ENCODE assay signal across 9 cellular contexts in genomic region chr22:41411021-41411851, GRCh38. TPM values are rescaled to one million over a fixed set of nuclear protein-coding genes. Genes with fewer than 3 reads are reported as not detected.
DNase-seq lines count a peak whose midpoint lies in the region; ATAC-seq and TF ChIP-seq lines count a peak whose summit lies in the region.
"Had no signal": no experiment of that assay in that cellular context is flagged by ENCODE, and none has a peak within 500 bp of the region (broad histone marks: within the 10 kb centered on the region; RNA-seq: fewer than 3 reads in every experiment).

No MANE protein-coding gene starts in this region.

- ATAC-seq in CD8-positive, alpha-beta T cell = no peak
- ATAC-seq in activated B cell treated with CpG ODN at 0.5 μM for 24 hours (ENCODE audit: low read depth) = no peak
- ATAC-seq in heart right ventricle = peak in 5 of 8 donors; percentile 1 to 49 (median 5)
- peak; percentile 29 to 61 (median 47) for ATAC-seq in psoas muscle
- no peak for ATAC-seq in GM19023 (IDR thresholded peaks at IDR 0.05; ENCODE audit: unreplicated experiment)
- ATAC-seq in GM18907 (IDR thresholded peaks at IDR 0.05; ENCODE audit: unreplicated experiment) = no peak
- ATAC-seq in GM21447 (IDR thresholded peaks at IDR 0.05; ENCODE audit: unreplicated experiment) = no peak

- POLR2A ChIA-PET in CD8-positive, alpha-beta T cell (lab: Charles Lee) = interaction anchor here (0.8 to 1.4 kb wide), 3 partner anchors 30 to 113 kb away, joined by 3 to 5 read pairs (median 4); partner anchors contain the start of genes PHF5A and TEF
- POLR2A ChIA-PET in activated B cell treated with CpG ODN at 0.5 μM for 24 hours (lab: Charles Lee) = interaction anchor here (0.6 to 1.4 kb wide), 2 partner anchors 85 to 513 kb away, joined by 3 to 5 read pairs; no protein-coding TSS in a partner anchor

- DNase-seq in CD8-positive, alpha-beta T cell = no peak
- DNase-seq in activated B cell treated with CpG ODN at 0.5 μM for 24 hours (no peak), heart right ventricle (no peak), psoas muscle (peak; percentile 51 to 83), NCI-H2107 (lab: John Stamatoyannopoulos, UW) (no peak)
- DNase-seq: NCI-H1694 had no signal

- H3K9me3 ChIP-seq in CD8-positive, alpha-beta T cell (ENCODE audit: low read length) = no peaks in the 10 kb centered on the region
- H3K9me3 ChIP-seq in heart right ventricle (no peaks in the 10 kb centered on the region), psoas muscle (no peaks in the 10 kb centered on the region)

- no peaks in the 10 kb centered on the region for H3K27me3 ChIP-seq in CD8-positive, alpha-beta T cell (ENCODE audit: insufficient read depth, low read length)
- H3K27me3 ChIP-seq in heart right ventricle (no peaks in the 10 kb centered on the region), psoas muscle (ENCODE audit: insufficient read depth in 3 of 3, low read length in 2 of 3) (no peaks in the 10 kb centered on the region)

- WGBS in heart right ventricle, 2 donors = 52 to 57% methylated on average over 11 of the region's 11 CpGs
- 27 to 60% (median 31%) methylated on average over 11 of the region's 11 CpGs for WGBS in psoas muscle, 3 donors

- H3K27ac ChIP-seq in CD8-positive, alpha-beta T cell (ENCODE audit: low read depth, low read length) = peak overlapping the region; percentile 24
- peak overlapping the region; percentile 95 to 100 (median 100) for H3K27ac ChIP-seq in heart right ventricle
- H3K27ac ChIP-seq in psoas muscle = peak overlapping the region; percentile 97

- H3K4me3 ChIP-seq in CD8-positive, alpha-beta T cell (ENCODE audit: low read depth, low read length) = no peak overlapping the region
- H3K4me3 ChIP-seq in heart right ventricle = no peak overlapping the region
- no peak overlapping the region for H3K4me3 ChIP-seq in psoas muscle

- H3K27me3 Mint-ChIP-seq in CD8-positive, alpha-beta T cell (ENCODE audit: low read depth) = no peaks in the 10 kb centered on the region
- no peaks in the 10 kb centered on the region for H3K27me3 Mint-ChIP-seq in activated B cell treated with CpG ODN at 0.5 μM for 24 hours

- no peaks in the 10 kb centered on the region for H3K36me3 ChIP-seq in CD8-positive, alpha-beta T cell (ENCODE audit: insufficient read depth, low read length)
- H3K36me3 ChIP-seq in heart right ventricle (no peaks in the 10 kb centered on the region), psoas muscle (ENCODE audit: insufficient read depth in 1 of 2, low read depth in 1 of 2) (no peaks in the 10 kb centered on the region)

- CTCF ChIA-PET in CD8-positive, alpha-beta T cell (lab: Charles Lee) = interaction anchor here (0.6 to 1.5 kb wide), 4 partner anchors 14 to 122 kb away, joined by 3 to 4 read pairs (median 3); partner anchors contain the start of gene PHF5A
- CTCF ChIA-PET in activated B cell treated with CpG ODN at 0.5 μM for 24 hours (lab: Charles Lee) = interaction anchor here (1.4 to 1.5 kb wide), 3 partner anchors 90 to 133 kb away, joined by 3 to 4 read pairs (median 4); partner anchors contain the start of gene POLR3H

- H3K27ac Mint-ChIP-seq in CD8-positive, alpha-beta T cell = peak overlapping the region; percentile 100
- H3K27ac Mint-ChIP-seq in activated B cell treated with CpG ODN at 0.5 μM for 24 hours = peak overlapping the region; percentile 68

- TF ChIP-seq CTCF in CD8-positive, alpha-beta T cell (IDR thresholded peaks at IDR 0.05) = no peak
- TF ChIP-seq CTCF in activated B cell treated with CpG ODN at 0.5 μM for 24 hours (IDR thresholded peaks at IDR 0.05) (no peak), heart right ventricle (IDR thresholded peaks at IDR 0.05) (no peak), psoas muscle (IDR thresholded peaks at IDR 0.05) (no peak)

- H3K4me1 ChIP-seq in CD8-positive, alpha-beta T cell (ENCODE audit: insufficient read depth, low read length) = peaks cover 39% of the 10 kb centered on the region
- H3K4me1 ChIP-seq in heart right ventricle (peaks cover 18 to 59% (median 46%) of the 10 kb centered on the region in 9 donors), psoas muscle (peaks cover 49% of the 10 kb centered on the region)

- peak overlapping the region; percentile 69 for H3K4me3 Mint-ChIP-seq in CD8-positive, alpha-beta T cell
- H3K4me3 Mint-ChIP-seq in activated B cell treated with CpG ODN at 0.5 μM for 24 hours = no peak overlapping the region

- intact Hi-C loops in CD8-positive, alpha-beta T cell (cut with DNase I, micrococcal nuclease) = no loop called here
- intact Hi-C loops in activated B cell treated with CpG ODN at 0.5 μM for 24 hours (cut with micrococcal nuclease) = no loop called here
- intact Hi-C loops in heart right ventricle (cut with DNase I) = loop anchor here in 2 of 10 donors (2.0 kb wide), 2 partner anchors 34 to 36 kb away; partner anchors contain the start of gene TOB2 (in 1 of the 2)
- intact Hi-C loops in psoas muscle (cut with DNase I) = no loop called here

- H3K4me1 Mint-ChIP-seq in CD8-positive, alpha-beta T cell (ENCODE audit: low read depth) = peaks cover 34% of the 10 kb centered on the region
- H3K4me1 Mint-ChIP-seq in activated B cell treated with CpG ODN at 0.5 μM for 24 hours = peaks cover 61% of the 10 kb centered on the region

- no peaks in the 10 kb centered on the region for H3K9me3 Mint-ChIP-seq in CD8-positive, alpha-beta T cell
- no peaks in the 10 kb centered on the region for H3K9me3 Mint-ChIP-seq in activated B cell treated with CpG ODN at 0.5 μM for 24 hours

- H3K36me3 Mint-ChIP-seq in CD8-positive, alpha-beta T cell = peaks cover 8% of the 10 kb centered on the region
- H3K36me3 Mint-ChIP-seq in activated B cell treated with CpG ODN at 0.5 μM for 24 hours (ENCODE audit: low read depth) = peaks cover 7% of the 10 kb centered on the region

RNA-seq across cellular contexts. Expression of gene TEF, which starts 29.5 kb away (rescaled TPM):
- total RNA-seq in CD8-positive, alpha-beta T cell = 1 to 10 TPM; 2.8 to 3.8 TPM
- total RNA-seq in activated B cell treated with CpG ODN at 0.5 μM for 24 hours = 5.1 and 5.2 TPM in 2 replicates
- 10 to 100 TPM in 9 of 10 donors, 1 to 10 TPM in 1; 8.6 to 29.1 (median 18.4) TPM for total RNA-seq in heart right ventricle
- 10 to 100 TPM in 1 of 2 donors, 1 to 10 TPM in 1; 5.5 to 10.6 TPM for polyA plus RNA-seq in heart right ventricle
- 10 to 100 TPM; 11.7 to 23.9 (median 16.1) TPM for total RNA-seq in psoas muscle
- 1 to 10 TPM; 2.0 to 7.8 (median 6.2) TPM for polyA plus RNA-seq in psoas muscle

RNA-seq across cellular contexts. Expression of gene TOB2, which starts 35.4 kb away (rescaled TPM):
- total RNA-seq in CD8-positive, alpha-beta T cell = 10 to 100 TPM; 27.0 to 33.5 TPM
- total RNA-seq in activated B cell treated with CpG ODN at 0.5 μM for 24 hours = 53.7 and 60.3 TPM in 2 replicates
- total RNA-seq in heart right ventricle = 10 to 100 TPM; 26.4 to 84.9 (median 47.9) TPM
- 10 to 100 TPM; 29.2 to 33.8 TPM for polyA plus RNA-seq in heart right ventricle
- total RNA-seq in psoas muscle = 100 to 1,000 TPM in 1 of 4 donors, 10 to 100 TPM in 3; 12.3 to 111 (median 50.9) TPM
- 10 to 100 TPM in 2 of 3 donors, 1 to 10 TPM in 1; 9.5 to 26.1 (median 23.4) TPM for polyA plus RNA-seq in psoas muscle

RNA-seq across cellular contexts. Expression of gene PHF5A, which starts 57.3 kb away (rescaled TPM):
- 10 to 100 TPM; 52.9 to 57.4 TPM for total RNA-seq in CD8-positive, alpha-beta T cell
- total RNA-seq in activated B cell treated with CpG ODN at 0.5 μM for 24 hours = 47.4 and 54.0 TPM in 2 replicates
- total RNA-seq in heart right ventricle = 10 to 100 TPM; 13.3 to 27.2 (median 20.2) TPM
- 10 to 100 TPM; 36.3 to 41.3 TPM for polyA plus RNA-seq in heart right ventricle
- total RNA-seq in psoas muscle = 10 to 100 TPM; 19.9 to 40.0 (median 23.4) TPM
- polyA plus RNA-seq in psoas muscle = 10 to 100 TPM; 34.3 to 79.2 (median 49.0) TPM

RNA-seq across cellular contexts. Expression of gene ACO2, which starts 57.7 kb away (rescaled TPM):
- total RNA-seq in CD8-positive, alpha-beta T cell = 10 to 100 TPM; 83.7 to 95.2 TPM
- total RNA-seq in activated B cell treated with CpG ODN at 0.5 μM for 24 hours = 152 and 153 TPM in 2 replicates
- 1,000 to 10,000 TPM in 1 of 10 donors, 100 to 1,000 TPM in 9; 587 to 1,020 (median 900) TPM for total RNA-seq in heart right ventricle
- polyA plus RNA-seq in heart right ventricle = 100 to 1,000 TPM; 180 to 375 TPM
- total RNA-seq in psoas muscle = 100 to 1,000 TPM; 422 to 513 (median 474) TPM
- polyA plus RNA-seq in psoas muscle = 100 to 1,000 TPM; 346 to 459 (median 402) TPM

Comparison
In these comparisons a context has a peak if more than half of its experiments do, and no peak if none do; other contexts are left out.
1. ATAC-seq: peak in heart right ventricle (5 of 8) and psoas muscle (4 of 4); none in CD8-positive, alpha-beta T cell (single experiment), activated B cell treated with CpG ODN at 0.5 μM for 24 hours (single experiment), GM19023 (single experiment), GM18907 (single experiment) and GM21447 (single experiment).
2. DNase-seq: peak in psoas muscle (2 of 2); none in CD8-positive, alpha-beta T cell (0 of 7), activated B cell treated with CpG ODN at 0.5 μM for 24 hours (single experiment), heart right ventricle (0 of 2) and NCI-H2107 (single experiment).
3. H3K27ac ChIP-seq: peak in every context shown above with its lines; median percentile 100 in heart right ventricle; 97 in psoas muscle; 24 in CD8-positive, alpha-beta T cell.